ENCODE assay signal across 28 cellular contexts in genomic region chr7:112531675-112532074, GRCh38.
"Had no signal": no experiment of that assay in that cellular context is flagged by ENCODE, and none has a peak within 500 bp of the region (broad histone marks: within the 10 kb centered on the region; RNA-seq: fewer than 3 reads in every experiment).

No MANE protein-coding gene starts in this region.

- H3K36me3 Mint-ChIP-seq: T-cell had no signal

- H3K36me3 ChIP-seq: SJCRH30 had no signal

- ATAC-seq: Panc1, Right ventricle myocardium inferior, SK-N-SH treated with all-trans-retinoic acid at 6 μM for 48 hours, T-cell had no signal

- H2AFZ ChIP-seq: PC-9 had no signal

- H3K4me3 ChIP-seq: PC-9, SJCRH30, SK-N-MC had no signal

- DNase-seq: Karpas-422, MM.1S, MV-4-11, NCI-H1092, NCI-H1105, NCI-H1417 treated with DMSO at 0.1 percent for 48 hours, NCI-H1436 treated with DMSO at 0.1 percent for 48 hours, NCI-H1694 treated with DMSO at 0.1 percent for 48 hours, NCI-H187 treated with DMSO at 0.1 percent for 48 hours, NCI-H2029, NCI-H2171 treated with DMSO at 0.1 percent for 48 hours, NCI-H2227 treated with DMSO at 0.1 percent for 48 hours, NCI-H345, NCI-H446, NCI-H510A treated with DMSO at 0.1 percent for 48 hours, NCI-H524 treated with DMSO at 0.1 percent for 48 hours, NCI-H526 treated with DMSO at 0.1 percent for 48 hours, PC-9, SHP77, SIG-M5, SJCRH30, T-cell had no signal

- H3K27me3 ChIP-seq: SJCRH30 had no signal

- H3K4me1 Mint-ChIP-seq: T-cell had no signal

- H3K9ac ChIP-seq: KMS-11 had no signal

- H3K27ac Mint-ChIP-seq: T-cell had no signal

- H3K4me3 Mint-ChIP-seq: T-cell had no signal

- H3K27ac ChIP-seq: KMS-11, PC-9, RWPE1, SJCRH30, SK-N-MC had no signal

- H3K9me3 ChIP-seq: SJCRH30 had no signal

- H3K4me2 ChIP-seq: KMS-11, PC-9 had no signal

- H3K4me1 ChIP-seq: SJCRH30 had no signal
